ENCODE assay signal across 1 cellular context in genomic region chr17:8632087-8632486, GRCh38.
TF ChIP-seq lines count a peak whose summit lies in the region.

No MANE protein-coding gene starts in this region.

TF ChIP-seq in endothelial cell of umbilical vein, 7 proteins besides CTCF, POLR2A, EP300 and RAD21:
- no peak for TF ChIP-seq FOS (IDR thresholded peaks at IDR 0.05; ENCODE audit: borderline replicate concordance, insufficient read depth, low read length)
- TF ChIP-seq MYC (IDR thresholded peaks at IDR 0.05; ENCODE audit: low read depth, low read length), result no peak
- TF ChIP-seq EZH2 (IDR thresholded peaks at IDR 0.05; ENCODE audit: borderline replicate concordance, low read depth, low read length, severe bottlenecking), result no peak
- no peak for TF ChIP-seq POLR2AphosphoS5 (IDR thresholded peaks at IDR 0.05; ENCODE audit: insufficient read depth, low read depth, low read length)
- TF ChIP-seq JUN (IDR thresholded peaks at IDR 0.05; ENCODE audit: borderline replicate concordance, insufficient read depth, insufficient read length, low read depth), result no peak
- no peak for TF ChIP-seq MAX (IDR thresholded peaks at IDR 0.05; ENCODE audit: insufficient read depth, insufficient read length)
- TF ChIP-seq GATA2 (IDR thresholded peaks at IDR 0.05; ENCODE audit: insufficient read depth, insufficient read length, low read depth, low read length), result no peak
